Comparison of ENCODE assay signal across 14 cellular contexts in genomic region chr11:117949062-117949461, GRCh38. TPM values are rescaled to one million over a fixed set of nuclear protein-coding genes. Genes with fewer than 3 reads are reported as not detected.
DNase-seq lines count a peak whose midpoint lies in the region; ATAC-seq and TF ChIP-seq lines count a peak whose summit lies in the region.
"Had no signal": no experiment of that assay in that cellular context is flagged by ENCODE, and none has a peak within 500 bp of the region (broad histone marks: within the 10 kb centered on the region; RNA-seq: fewer than 3 reads in every experiment).

No MANE protein-coding gene starts in this region.

- H3K9me3 Mint-ChIP-seq in activated T-cell treated with anti-CD3 and anti-CD28 coated beads, Interleukin-2, amount 50 U/mL, for 24 hours, result no peaks in the 10 kb centered on the region
- no peaks in the 10 kb centered on the region for H3K9me3 Mint-ChIP-seq in activated naive CD8-positive, alpha-beta T cell treated with anti-CD3 and anti-CD28 coated beads, Interleukin-2, amount 10 ng/mL, durations not matched to agents 7 days and 5 days
- H3K9me3 Mint-ChIP-seq in osteocyte (ENCODE audit: unreplicated experiment), result no peaks in the 10 kb centered on the region

- no peak overlapping the region for H3K4me3 ChIP-seq in DND-41 (ENCODE audit: low read depth in 1 of 2, low read length in 2 of 2)
- H3K4me3 ChIP-seq: SK-N-MC had no signal

- H3K27me3 ChIP-seq in DND-41 (ENCODE audit: insufficient read depth, low read length, poor library complexity), result no peaks in the 10 kb centered on the region

- peaks cover 81% of the 10 kb centered on the region for H3K4me1 ChIP-seq in DND-41 (ENCODE audit: insufficient read depth, low read length)

- no peaks in the 10 kb centered on the region for H3K27me3 Mint-ChIP-seq in activated T-cell treated with anti-CD3 and anti-CD28 coated beads, Interleukin-2, amount 50 U/mL, for 24 hours
- H3K27me3 Mint-ChIP-seq in activated naive CD8-positive, alpha-beta T cell treated with anti-CD3 and anti-CD28 coated beads, Interleukin-2, amount 10 ng/mL, durations not matched to agents 7 days and 5 days, result no peaks in the 10 kb centered on the region
- H3K27me3 Mint-ChIP-seq in osteocyte (ENCODE audit: unreplicated experiment), result peaks cover 33% of the 10 kb centered on the region

- peak overlapping the region; percentile 54 for H3K4me2 ChIP-seq in DND-41 (ENCODE audit: insufficient read depth, low read length)

- H3K36me3 Mint-ChIP-seq in activated T-cell treated with anti-CD3 and anti-CD28 coated beads, Interleukin-2, amount 50 U/mL, for 24 hours (ENCODE audit: low read depth), result no peaks in the 10 kb centered on the region
- peaks cover 3% of the 10 kb centered on the region for H3K36me3 Mint-ChIP-seq in activated naive CD8-positive, alpha-beta T cell treated with anti-CD3 and anti-CD28 coated beads, Interleukin-2, amount 10 ng/mL, durations not matched to agents 7 days and 5 days
- no peaks in the 10 kb centered on the region for H3K36me3 Mint-ChIP-seq in osteocyte (ENCODE audit: unreplicated experiment)

- H3K79me2 ChIP-seq in DND-41 (ENCODE audit: insufficient read depth, low read length), result no peaks in the 10 kb centered on the region

- peak overlapping the region; percentile 23 for H3K27ac Mint-ChIP-seq in activated T-cell treated with anti-CD3 and anti-CD28 coated beads, Interleukin-2, amount 50 U/mL, for 24 hours
- peak overlapping the region; percentile 78 for H3K27ac Mint-ChIP-seq in activated naive CD8-positive, alpha-beta T cell treated with anti-CD3 and anti-CD28 coated beads, Interleukin-2, amount 10 ng/mL, durations not matched to agents 7 days and 5 days
- H3K27ac Mint-ChIP-seq in osteocyte (ENCODE audit: unreplicated experiment), result no peak overlapping the region

- no peak for DNase-seq in activated T-cell treated with anti-CD3 and anti-CD28 coated beads, Interleukin-2, amount 50 U/mL, for 24 hours
- DNase-seq in activated T-cell treated with anti-CD3 and anti-CD28 coated beads, Interleukin-2, amount 50 U/mL, for 1 hour, result no peak
- no peak for DNase-seq in DND-41
- no peak for DNase-seq in activated naive CD8-positive, alpha-beta T cell treated with anti-CD3 and anti-CD28 coated beads, Interleukin-2, amount 10 ng/mL, durations not matched to agents 7 days and 5 days
- DNase-seq in osteocyte (ENCODE audit: extremely low spot score, unreplicated experiment), result peak; percentile 46
- DNase-seq in NCI-H526 treated with DMSO at 0.1 percent for 48 hours (lab: John Stamatoyannopoulos, UW), result no peak
- no peak for DNase-seq in inferior parietal cortex (ENCODE audit: extremely low spot score)
- no peak for DNase-seq in hypothalamus (lab: John Stamatoyannopoulos, UW)
- DNase-seq: activated effector memory CD4-positive, alpha-beta T cell treated with Interleukin-2 at 50 U/mL for 16 hours; glutamatergic neuron; left ventricle myocardium superior; MM.1S had no signal

- H3K9me3 ChIP-seq in DND-41 (ENCODE audit: insufficient read depth, low read length, severe bottlenecking), result no peaks in the 10 kb centered on the region

- H3K36me3 ChIP-seq in DND-41 (ENCODE audit: insufficient read depth, low read length), result no peaks in the 10 kb centered on the region

- H4K20me1 ChIP-seq in DND-41 (ENCODE audit: insufficient read depth, low read length), result no peaks in the 10 kb centered on the region

- POLR2A ChIA-PET in activated naive CD8-positive, alpha-beta T cell treated with anti-CD3 and anti-CD28 coated beads, Interleukin-2, amount 10 ng/mL, durations not matched to agents 7 days and 5 days (lab: Charles Lee), result interaction anchor here (5.1 to 13.6 kb wide), 3 partner anchors 44 to 125 kb away, joined by 28 to 608 read pairs (median 93); partner anchors contain the start of genes FXYD2 and IL10RA

- TF ChIP-seq CTCF in DND-41 (IDR thresholded peaks at IDR 0.05; ENCODE audit: borderline replicate concordance, extremely low read depth, low read length, poor library complexity, severe bottlenecking) (no peak), osteocyte (IDR thresholded peaks at IDR 0.05) (no peak)

- no peak overlapping the region for H3K4me3 Mint-ChIP-seq in activated T-cell treated with anti-CD3 and anti-CD28 coated beads, Interleukin-2, amount 50 U/mL, for 24 hours
- H3K4me3 Mint-ChIP-seq in activated naive CD8-positive, alpha-beta T cell treated with anti-CD3 and anti-CD28 coated beads, Interleukin-2, amount 10 ng/mL, durations not matched to agents 7 days and 5 days, result peak overlapping the region; percentile 66
- H3K4me3 Mint-ChIP-seq in osteocyte (ENCODE audit: unreplicated experiment), result no peak overlapping the region

- peak overlapping the region; percentile 95 for H3K27ac ChIP-seq in DND-41 (ENCODE audit: low read length)
- H3K27ac ChIP-seq: SK-N-MC had no signal

- no peak for ATAC-seq in DND-41 (ENCODE audit: insufficient read depth, low read depth)
- ATAC-seq in activated naive CD8-positive, alpha-beta T cell treated with anti-CD3 and anti-CD28 coated beads, Interleukin-2, amount 10 ng/mL, durations not matched to agents 7 days and 5 days (ENCODE audit: low read depth), result no peak
- ATAC-seq: left ventricle myocardium superior had no signal

- H3K9ac ChIP-seq in DND-41 (ENCODE audit: low read depth, low read length), result peak overlapping the region; percentile 51

- no peak overlapping the region for H2AFZ ChIP-seq in DND-41 (ENCODE audit: low read depth, low read length)

- peaks cover 97% of the 10 kb centered on the region for H3K4me1 Mint-ChIP-seq in activated T-cell treated with anti-CD3 and anti-CD28 coated beads, Interleukin-2, amount 50 U/mL, for 24 hours (ENCODE audit: low read depth)
- peaks cover 92% of the 10 kb centered on the region for H3K4me1 Mint-ChIP-seq in activated naive CD8-positive, alpha-beta T cell treated with anti-CD3 and anti-CD28 coated beads, Interleukin-2, amount 10 ng/mL, durations not matched to agents 7 days and 5 days
- H3K4me1 Mint-ChIP-seq in osteocyte (ENCODE audit: unreplicated experiment), result no peaks in the 10 kb centered on the region

RNA-seq across cellular contexts. Expression of gene TMPRSS13, which starts 19.9 kb away (rescaled TPM):
- total RNA-seq in activated naive CD8-positive, alpha-beta T cell treated with anti-CD3 and anti-CD28 coated beads, Interleukin-2, amount 10 ng/mL, durations not matched to agents 7 days and 5 days, result 1 to 10 TPM; 2.7 to 5.0 TPM
- not detected in 2 replicates for total RNA-seq in osteocyte
- total RNA-seq: fibroblast of lung had no signal

RNA-seq across cellular contexts. Expression of gene IL10RA, which starts 37.1 kb away (rescaled TPM):
- total RNA-seq in activated naive CD8-positive, alpha-beta T cell treated with anti-CD3 and anti-CD28 coated beads, Interleukin-2, amount 10 ng/mL, durations not matched to agents 7 days and 5 days, result 100 to 1,000 TPM; 304 TPM
- not detected in 2 replicates for total RNA-seq in osteocyte

Comparison
In these comparisons a context has a peak if more than half of its experiments do, and no peak if none do; other contexts are left out.
1. RNA of gene IL10RA, which starts 37.1 kb away (total RNA-seq): 304 TPM in activated naive CD8-positive, alpha-beta T cell treated with anti-CD3 and anti-CD28 coated beads, Interleukin-2, amount 10 ng/mL, durations not matched to agents 7 days and 5 days; not detected in osteocyte; every median in the first group is over 100 times any median in the second.